11 cellular contexts compared by ENCODE assay signal in genomic region chr2:185811580-185811979, GRCh38.
DNase-seq lines count a peak whose midpoint lies in the region; ATAC-seq and TF ChIP-seq lines count a peak whose summit lies in the region.
"Had no signal": no experiment of that assay in that cellular context is flagged by ENCODE, and none has a peak within 500 bp of the region (broad histone marks: within the 10 kb centered on the region; RNA-seq: fewer than 3 reads in every experiment).

No MANE protein-coding gene starts in this region.

- H3K27ac ChIP-seq in H9 (ENCODE audit: insufficient read length, low read depth, low read length), result no peak overlapping the region
- no peak overlapping the region for H3K27ac ChIP-seq in neural progenitor cell
- H3K27ac ChIP-seq: C4-2B had no signal

- H2AFZ ChIP-seq in H9 (ENCODE audit: low read length) (no peak overlapping the region), neural progenitor cell (replicated peaks) (no peak overlapping the region)

- H2BK120ac ChIP-seq in H9 (ENCODE audit: low read depth, low read length, poor library complexity, severe bottlenecking), result no peak overlapping the region

- H3F3A ChIP-seq in neural progenitor cell (ENCODE audit: low read depth), result no peaks in the 10 kb centered on the region

- H3K23ac ChIP-seq in H9 (ENCODE audit: insufficient read length, low read depth, low read length), result no peak overlapping the region

- CTCF ChIA-PET in HEK293T (lab: Yijun Ruan, JAX), result no interaction called here

- POLR2A ChIA-PET in HEK293T (lab: Yijun Ruan, JAX), result no interaction called here

- H3K4me3 ChIP-seq in neural progenitor cell, result no peak overlapping the region

- ATAC-seq in HG02571 (IDR thresholded peaks at IDR 0.05; ENCODE audit: unreplicated experiment), result no peak
- no peak for ATAC-seq in HG02852 (IDR thresholded peaks at IDR 0.05; ENCODE audit: unreplicated experiment)

- H3K9me3 Mint-ChIP-seq in H9, result peaks cover 2 to 5% of the 10 kb centered on the region in 2 experiments; a peak in 4 of 5 replicates
- H3K9me3 Mint-ChIP-seq in neural progenitor cell, result peaks cover 10% of the 10 kb centered on the region

- H3K27me3 Mint-ChIP-seq in H9 (ENCODE audit: low read depth), result no peaks in the 10 kb centered on the region
- peaks cover 2% of the 10 kb centered on the region for H3K27me3 Mint-ChIP-seq in neural progenitor cell (ENCODE audit: insufficient read depth, low read depth)
- H3K27me3 Mint-ChIP-seq: B cell; CD4-positive, alpha-beta memory T cell had no signal

- H2BK12ac ChIP-seq in H9 (ENCODE audit: insufficient read length, low read depth, low read length), result no peak overlapping the region

- H3K36me3 ChIP-seq in neural progenitor cell, result no peaks in the 10 kb centered on the region

- no CpG with 5 or more reads among the region's 2 CpGs for WGBS in H9 (ENCODE audit: extremely low coverage, insufficient read length, low lambda C conversion rate)

- H2BK5ac ChIP-seq in H9 (ENCODE audit: insufficient read length, low read length), result no peak overlapping the region

- H3K9ac ChIP-seq in H9 (ENCODE audit: extremely low read depth, insufficient read length, low read length) (no peak overlapping the region), neural progenitor cell (no peak overlapping the region)

- DNase-seq in H9, result no peak
- peak; percentile 2 for DNase-seq in astrocyte of the hippocampus (ENCODE audit: low read depth, low spot score)
- peak; percentile 5 for DNase-seq in iPS DF 4.7 (ENCODE audit: extremely low read depth, low spot score)
- DNase-seq in neural progenitor cell (ENCODE audit: low spot score), result peak; percentile 41
- no peak for DNase-seq in HEK293T (ENCODE audit: extremely low spot score)
- DNase-seq: CD4-positive, alpha-beta memory T cell; DMS79 had no signal

- no peaks in the 10 kb centered on the region; the same call in 1 of the 2 replicates for H3K4me1 ChIP-seq in H9 (ENCODE audit: insufficient read depth, low read length)
- H3K4me1 ChIP-seq in neural progenitor cell, result no peaks in the 10 kb centered on the region

- no peak overlapping the region for H2BK15ac ChIP-seq in H9 (ENCODE audit: low read depth, low read length)

- H3K4me1 Mint-ChIP-seq in H9 (0 out of 4 replicates have a peak, but pooled peaks cover 0 to 5% of the 10 kb centered on the region in 2 experiments), neural progenitor cell (no peaks in the 10 kb centered on the region)
- H3K4me1 Mint-ChIP-seq: B cell; CD4-positive, alpha-beta memory T cell had no signal

- TF ChIP-seq CTCF in H9 (conservative IDR thresholded peaks at IDR 0.05) (no peak), neural progenitor cell (IDR thresholded peaks at IDR 0.05) (no peak)

- no peaks in the 10 kb centered on the region for H3K23me2 ChIP-seq in H9 (ENCODE audit: insufficient read length, low read depth, low read length, poor library complexity, severe bottlenecking)

- H3K27ac Mint-ChIP-seq in H9 (peak overlapping the region in 2 of 3 experiments; percentile 27 to 39; a peak in 2 of 7 replicates), neural progenitor cell (no peak overlapping the region)
- H3K27ac Mint-ChIP-seq: B cell; CD4-positive, alpha-beta memory T cell had no signal

- no peak overlapping the region for H3K14ac ChIP-seq in H9 (ENCODE audit: insufficient read depth, low read length)

- H3K9me3 ChIP-seq in H9 (ENCODE audit: control insufficient read depth, low read depth, low read length) (no peaks in the 10 kb centered on the region), neural progenitor cell (ENCODE audit: low read depth) (no peaks in the 10 kb centered on the region)

- H4K91ac ChIP-seq in H9 (ENCODE audit: insufficient read length, low read depth, low read length), result no peak overlapping the region

- H4K8ac ChIP-seq in H9 (replicated peaks; ENCODE audit: insufficient read length, low read depth, low read length), result no peak overlapping the region

- no peaks in the 10 kb centered on the region for H3K79me1 ChIP-seq in H9 (ENCODE audit: insufficient read depth, low read depth, low read length, poor library complexity, severe bottlenecking)

- H3K79me2 ChIP-seq in H9 (ENCODE audit: insufficient read depth, low read length) (no peaks in the 10 kb centered on the region), neural progenitor cell (ENCODE audit: low read depth) (no peaks in the 10 kb centered on the region)

- H3K4me3 Mint-ChIP-seq in H9, result no peak overlapping the region
- H3K4me3 Mint-ChIP-seq in neural progenitor cell, result no peak overlapping the region
- H3K4me3 Mint-ChIP-seq: B cell; CD4-positive, alpha-beta memory T cell had no signal

- H3K36me3 Mint-ChIP-seq in H9 (ENCODE audit: insufficient read depth in 1 of 3, low read depth in 3 of 3), result peaks cover 2 to 27% (median 3%) of the 10 kb centered on the region in 3 experiments; a peak in 2 of 7 replicates
- H3K36me3 Mint-ChIP-seq in neural progenitor cell, result peaks cover 2% of the 10 kb centered on the region
- H3K36me3 Mint-ChIP-seq: CD4-positive, alpha-beta memory T cell had no signal

- no peak overlapping the region for H4K5ac ChIP-seq in H9 (ENCODE audit: insufficient read length, low read depth, low read length)

- no peak overlapping the region for H3K18ac ChIP-seq in H9 (ENCODE audit: insufficient read length, low read depth, low read length)

- H3K4me2 ChIP-seq in H9 (ENCODE audit: insufficient read depth, insufficient read length, low read length), result no peak overlapping the region
- no peak overlapping the region for H3K4me2 ChIP-seq in neural progenitor cell

- H4K20me1 ChIP-seq in H9 (ENCODE audit: control insufficient read depth, insufficient read depth, insufficient read length), result no peaks in the 10 kb centered on the region
- H4K20me1 ChIP-seq in neural progenitor cell (ENCODE audit: low read depth), result no peaks in the 10 kb centered on the region

- no peak overlapping the region for H3K56ac ChIP-seq in H9 (ENCODE audit: insufficient read length, low read depth, low read length)

- H3T11ph ChIP-seq in H9 (ENCODE audit: low read length), result no peak overlapping the region

- H3K4ac ChIP-seq in H9 (ENCODE audit: low read depth, low read length), result no peak overlapping the region

- no peak overlapping the region for H2AK5ac ChIP-seq in H9 (ENCODE audit: insufficient read length, low read length)

- no peak overlapping the region for H2BK20ac ChIP-seq in H9 (ENCODE audit: low read depth, low read length, poor library complexity, severe bottlenecking)

- H3K27me3 ChIP-seq in H9 (ENCODE audit: insufficient read depth, low read length) (no peaks in the 10 kb centered on the region), neural progenitor cell (no peaks in the 10 kb centered on the region)

TF ChIP-seq in HEK293T, 16 proteins besides CTCF, POLR2A, EP300 and RAD21:
- TF ChIP-seq ELF4 (IDR thresholded peaks at IDR 0.05) (no peak), FOXK2 (IDR thresholded peaks at IDR 0.05) (no peak), L3MBTL2 (conservative IDR thresholded peaks at IDR 0.05) (no peak), TARDBP (IDR thresholded peaks at IDR 0.05) (no peak), NFRKB (IDR thresholded peaks at IDR 0.05) (no peak), ZNF384 (IDR thresholded peaks at IDR 0.05) (no peak), SP1 (IDR thresholded peaks at IDR 0.05) (no peak), HDGF (IDR thresholded peaks at IDR 0.05; ENCODE audit: borderline replicate concordance) (no peak), BHLHE40 (IDR thresholded peaks at IDR 0.05; ENCODE audit: borderline replicate concordance) (no peak), ARNT (IDR thresholded peaks at IDR 0.05) (no peak), FOXA1 (IDR thresholded peaks at IDR 0.05) (no peak), SUZ12 (IDR thresholded peaks at IDR 0.05) (no peak), LEF1 (IDR thresholded peaks at IDR 0.05; ENCODE audit: borderline replicate concordance) (no peak)
- TF ChIP-seq, protein P1, sequence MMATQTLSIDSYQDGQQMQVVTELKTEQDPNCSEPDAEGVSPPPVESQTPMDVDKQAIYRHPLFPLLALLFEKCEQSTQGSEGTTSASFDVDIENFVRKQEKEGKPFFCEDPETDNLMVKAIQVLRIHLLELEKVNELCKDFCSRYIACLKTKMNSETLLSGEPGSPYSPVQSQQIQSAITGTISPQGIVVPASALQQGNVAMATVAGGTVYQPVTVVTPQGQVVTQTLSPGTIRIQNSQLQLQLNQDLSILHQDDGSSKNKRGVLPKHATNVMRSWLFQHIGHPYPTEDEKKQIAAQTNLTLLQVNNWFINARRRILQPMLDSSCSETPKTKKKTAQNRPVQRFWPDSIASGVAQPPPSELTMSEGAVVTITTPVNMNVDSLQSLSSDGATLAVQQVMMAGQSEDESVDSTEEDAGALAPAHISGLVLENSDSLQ (IDR thresholded peaks at IDR 0.05), result no peak

Comparison
In these comparisons a context has a peak if more than half of its experiments do, and no peak if none do; other contexts are left out.
1. DNase-seq: peak in astrocyte of the hippocampus (single experiment), iPS DF 4.7 (single experiment) and neural progenitor cell (single experiment); none in H9 (single experiment) and HEK293T (single experiment).